ENCODE assay signal across 14 cellular contexts in the genomic region with DNA sequence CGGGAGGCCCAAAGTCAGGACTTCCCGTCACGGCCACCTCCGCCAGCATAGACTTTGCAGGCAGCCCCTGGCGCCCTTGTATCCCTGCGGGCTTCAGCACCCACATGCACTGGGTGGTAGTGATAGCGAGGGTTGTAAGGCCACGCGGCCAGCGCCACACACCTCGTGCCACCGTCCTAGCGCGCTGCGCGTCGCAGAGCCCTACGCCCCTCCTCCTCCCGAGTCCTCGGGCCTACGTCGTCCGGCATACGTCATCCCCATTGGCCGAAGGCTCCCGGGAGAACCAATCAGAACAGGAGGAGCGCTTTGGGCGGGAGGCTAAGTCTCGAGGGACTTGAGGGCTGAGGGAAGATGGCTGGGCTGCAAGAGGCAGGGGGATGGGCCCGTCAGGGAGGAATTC. TPM values are rescaled to one million over a fixed set of nuclear protein-coding genes. Genes with fewer than 3 reads are reported as not detected.
A peak's percentile ranks its signal among the peaks of the same experiment; 100 is the strongest.
DNase-seq lines count a peak whose midpoint lies in the region; ATAC-seq and TF ChIP-seq lines count a peak whose summit lies in the region.
"Had no signal": no experiment of that assay in that cellular context is flagged by ENCODE, and none has a peak within 500 bp of the region (broad histone marks: within the 10 kb centered on the region; RNA-seq: fewer than 3 reads in every experiment).

No MANE protein-coding gene starts in this region.

- H3K4me1 Mint-ChIP-seq in activated T-cell treated with anti-CD3 and anti-CD28 coated beads, Interleukin-2, amount 50 U/mL, for 24 hours (ENCODE audit: low read depth) = peaks cover 8% of the 10 kb centered on the region
- peaks cover 9% of the 10 kb centered on the region for H3K4me1 Mint-ChIP-seq in activated naive CD8-positive, alpha-beta T cell treated with anti-CD3 and anti-CD28 coated beads for 36 hours

- H3K27ac Mint-ChIP-seq in activated T-cell treated with anti-CD3 and anti-CD28 coated beads, Interleukin-2, amount 50 U/mL, for 24 hours = peak overlapping the region; percentile 38
- no peak overlapping the region for H3K27ac Mint-ChIP-seq in activated naive CD8-positive, alpha-beta T cell treated with anti-CD3 and anti-CD28 coated beads for 36 hours
- H3K27ac Mint-ChIP-seq: CD4-positive, alpha-beta memory T cell had no signal

- H3K4me3 ChIP-seq in upper lobe of left lung = no peak overlapping the region
- H3K4me3 ChIP-seq: GM23248, SK-N-MC had no signal

- no peaks in the 10 kb centered on the region for H3K27me3 Mint-ChIP-seq in activated T-cell treated with anti-CD3 and anti-CD28 coated beads, Interleukin-2, amount 50 U/mL, for 24 hours
- no peaks in the 10 kb centered on the region for H3K27me3 Mint-ChIP-seq in activated naive CD8-positive, alpha-beta T cell treated with anti-CD3 and anti-CD28 coated beads for 36 hours
- H3K27me3 Mint-ChIP-seq: CD4-positive, alpha-beta memory T cell had no signal

- no peak for DNase-seq in activated T-cell treated with anti-CD3 and anti-CD28 coated beads, Interleukin-2, amount 50 U/mL, for 24 hours
- DNase-seq in activated T-cell treated with anti-CD3 and anti-CD28 coated beads, Interleukin-2, amount 50 U/mL, for 48 hours = no peak
- DNase-seq in upper lobe of left lung (peak in 1 of 2 donors; percentile 77), GM10266 (ENCODE audit: extremely low spot score) (no peak)
- no peak for DNase-seq in activated naive CD8-positive, alpha-beta T cell treated with anti-CD3 and anti-CD28 coated beads for 36 hours
- DNase-seq: BE2C; CD4-positive, alpha-beta memory T cell; GM23248; NCI-H1092; NCI-H1694; NCI-H524 had no signal

- H3K36me3 ChIP-seq in upper lobe of left lung = no peaks in the 10 kb centered on the region
- H3K36me3 ChIP-seq: BE2C had no signal

- 96 to 97% methylated on average over 30 of the region's 30 CpGs for WGBS in upper lobe of left lung, 2 donors

- no peak overlapping the region for H3K27ac ChIP-seq in upper lobe of left lung
- H3K27ac ChIP-seq: GM23248, SK-N-MC had no signal

- peaks cover 0 to 11% (median 5%) of the 10 kb centered on the region in 4 donors for H3K4me1 ChIP-seq in upper lobe of left lung
- H3K4me1 ChIP-seq: BE2C had no signal

- H3K36me3 Mint-ChIP-seq in activated T-cell treated with anti-CD3 and anti-CD28 coated beads, Interleukin-2, amount 50 U/mL, for 24 hours (ENCODE audit: low read depth) = peaks cover 20% of the 10 kb centered on the region
- peaks cover 3% of the 10 kb centered on the region for H3K36me3 Mint-ChIP-seq in activated naive CD8-positive, alpha-beta T cell treated with anti-CD3 and anti-CD28 coated beads for 36 hours

- TF ChIP-seq CTCF in upper lobe of left lung (IDR thresholded peaks at IDR 0.05) = no peak
- TF ChIP-seq CTCF in GM10266 (IDR thresholded peaks at IDR 0.05; ENCODE audit: control insufficient read depth, insufficient read depth, low read depth, missing control alignments) = no peak

- TF ChIP-seq EP300 in upper lobe of left lung (IDR thresholded peaks at IDR 0.05) = no peak

- H3K27me3 ChIP-seq in upper lobe of left lung = no peaks in the 10 kb centered on the region
- H3K27me3 ChIP-seq: BE2C had no signal

- H3K4me3 Mint-ChIP-seq in activated T-cell treated with anti-CD3 and anti-CD28 coated beads, Interleukin-2, amount 50 U/mL, for 24 hours = no peak overlapping the region
- H3K4me3 Mint-ChIP-seq in activated naive CD8-positive, alpha-beta T cell treated with anti-CD3 and anti-CD28 coated beads for 36 hours = no peak overlapping the region
- H3K4me3 Mint-ChIP-seq: CD4-positive, alpha-beta memory T cell had no signal

- H3K9me3 ChIP-seq in upper lobe of left lung = no peaks in the 10 kb centered on the region
- H3K9me3 ChIP-seq: BE2C had no signal

- TF ChIP-seq POLR2A in upper lobe of left lung (IDR thresholded peaks at IDR 0.05) = no peak

- no peaks in the 10 kb centered on the region for H3K9me3 Mint-ChIP-seq in activated T-cell treated with anti-CD3 and anti-CD28 coated beads, Interleukin-2, amount 50 U/mL, for 24 hours
- no peaks in the 10 kb centered on the region for H3K9me3 Mint-ChIP-seq in activated naive CD8-positive, alpha-beta T cell treated with anti-CD3 and anti-CD28 coated beads for 36 hours
- H3K9me3 Mint-ChIP-seq: CD4-positive, alpha-beta memory T cell had no signal

- ATAC-seq in esophagus mucosa (peak; percentile 20), upper lobe of left lung (ENCODE audit: low FRiP score in 2 of 2) (peak; percentile 17 to 45)

RNA-seq across cellular contexts. Expression of a gene that starts 1.3 kb away (rescaled TPM):
- not detected for total RNA-seq in esophagus mucosa
- total RNA-seq in upper lobe of left lung = not detected
- not detected for total RNA-seq in activated naive CD8-positive, alpha-beta T cell treated with anti-CD3 and anti-CD28 coated beads for 36 hours
- total RNA-seq: CD4-positive, alpha-beta memory T cell; GM23248; MCF 10A had no signal

RNA-seq across cellular contexts. Expression of a gene that starts 8.6 kb away (rescaled TPM):
- total RNA-seq in esophagus mucosa = 323 TPM
- 100 to 1,000 TPM; 136 to 232 (median 214) TPM for total RNA-seq in upper lobe of left lung
- total RNA-seq in activated naive CD8-positive, alpha-beta T cell treated with anti-CD3 and anti-CD28 coated beads for 36 hours = 1 to 10 TPM; 6.4 to 8.2 TPM

RNA-seq across cellular contexts. Expression of a gene that starts 11.7 kb away (rescaled TPM):
- total RNA-seq in esophagus mucosa (120 TPM), upper lobe of left lung (100 to 1,000 TPM in 5 of 6 donors, 10 to 100 TPM in 1; 56.6 to 138 (median 120) TPM)
- 100 to 1,000 TPM; 255 to 290 TPM for total RNA-seq in activated naive CD8-positive, alpha-beta T cell treated with anti-CD3 and anti-CD28 coated beads for 36 hours

RNA-seq across cellular contexts. Expression of a gene that starts 40.6 kb away (rescaled TPM):
- total RNA-seq in esophagus mucosa (60.2 TPM), upper lobe of left lung (10 to 100 TPM; 16.2 to 67.3 (median 53.1) TPM)
- total RNA-seq in activated naive CD8-positive, alpha-beta T cell treated with anti-CD3 and anti-CD28 coated beads for 36 hours = 10 to 100 TPM; 94.9 to 99.1 TPM

RNA-seq across cellular contexts. Expression of a gene that starts 40.9 kb away (rescaled TPM):
- total RNA-seq in esophagus mucosa = 12.8 TPM
- 10 to 100 TPM in 5 of 6 donors, 1 to 10 TPM in 1; 7.4 to 14.9 (median 13.5) TPM for total RNA-seq in upper lobe of left lung
- total RNA-seq in activated naive CD8-positive, alpha-beta T cell treated with anti-CD3 and anti-CD28 coated beads for 36 hours = 10 to 100 TPM; 13.8 to 14.9 TPM

Comparison
In these comparisons a context has a peak if more than half of its experiments do, and no peak if none do; other contexts are left out.
1. RNA of a gene that starts 8.6 kb away (total RNA-seq): 323 TPM in esophagus mucosa (single experiment) and 136 to 232 TPM in upper lobe of left lung; 6.4 to 8.2 TPM in activated naive CD8-positive, alpha-beta T cell treated with anti-CD3 and anti-CD28 coated beads for 36 hours; every median in the first group is over 10 times any median in the second.